Comparison of ENCODE assay signal across 8 cellular contexts in the genomic region with DNA sequence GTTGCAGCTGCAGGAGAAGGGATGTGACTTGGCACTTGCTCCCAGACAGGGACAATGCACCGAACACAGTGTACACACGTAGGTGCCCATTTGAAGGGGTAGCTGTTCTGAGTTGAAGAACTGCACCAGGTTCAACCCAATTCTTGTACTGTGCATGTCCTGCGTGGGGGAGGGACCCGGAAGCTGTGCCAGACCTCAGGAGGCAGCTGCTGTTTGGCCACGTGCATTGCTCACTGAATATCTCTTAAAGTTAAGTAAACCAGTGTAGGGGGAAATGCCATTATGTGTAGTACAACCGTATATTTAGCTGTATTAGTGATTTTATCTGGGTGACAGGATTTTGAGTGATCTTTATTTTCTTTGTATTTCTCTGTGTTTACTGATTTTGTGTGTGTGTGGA. TPM values are rescaled to one million over a fixed set of nuclear protein-coding genes. Genes with fewer than 3 reads are reported as not detected.
DNase-seq lines count a peak whose midpoint lies in the region; ATAC-seq and TF ChIP-seq lines count a peak whose summit lies in the region.

No MANE protein-coding gene starts in this region.

- intact Hi-C loops in adrenal gland (cut with DNase I), result loop anchor here in 1 of 2 donors (10.0 kb wide), 1 partner anchor 163 kb away; no protein-coding TSS in a partner anchor

- 0 to 27% (median 14%) methylated on average over 2 to 6 of the region's 6 CpGs for WGBS in adrenal gland, 4 donors

- H3K36me3 ChIP-seq in adrenal gland (replicated peaks in 1 of 2) (no peaks in the 10 kb centered on the region), thoracic aorta (no peaks in the 10 kb centered on the region)

- DNase-seq in AG04450 (ENCODE audit: low read depth, low spot score) (no peak), NCI-H2081 treated with DMSO at 0.1 percent for 48 hours (lab: John Stamatoyannopoulos, UW) (peak; percentile 46), adrenal gland (peak; percentile 48 to 75 (median 58)), left lobe of liver (ENCODE audit: low spot score) (peak; percentile 55), thoracic aorta (ENCODE audit: low spot score) (no peak)
- no peak for DNase-seq in stimulated activated naive CD4-positive, alpha-beta T cell (lab: John Stamatoyannopoulos, UW)
- DNase-seq in stimulated activated CD4-positive, alpha-beta T cell treated with anti-CD3 and anti-CD28 coated beads, Interleukin-4, amount 100 ng/mL, for 4 hours, result no peak

- peak; percentile 57 for ATAC-seq in GM18502 (IDR thresholded peaks at IDR 0.05; ENCODE audit: poor library complexity, unreplicated experiment)
- peak; percentile 78 for ATAC-seq in left lobe of liver
- no peak for ATAC-seq in thoracic aorta (ENCODE audit: insufficient number of reproducible peaks, low FRiP score, low read depth)

- POLR2A ChIA-PET in AG04450 (lab: Yijun Ruan, JAX), result interaction anchor here (0.6 to 1.3 kb wide), 2 partner anchors 12 to 162 kb away, joined by 3 to 6 read pairs; a partner anchor contains a TSS

- no peak overlapping the region for H3K27ac ChIP-seq in AG04450 (ENCODE audit: low read depth, low read length)
- peak overlapping the region in 3 of 5 donors; percentile 65 to 89 (median 76) for H3K27ac ChIP-seq in adrenal gland
- H3K27ac ChIP-seq in thoracic aorta, result no peak overlapping the region

- TF ChIP-seq CTCF in AG04450 (IDR thresholded peaks at IDR 0.05; ENCODE audit: low read depth, low read length), result no peak
- no peak for TF ChIP-seq CTCF in adrenal gland (IDR thresholded peaks at IDR 0.05)
- no peak for TF ChIP-seq CTCF in thoracic aorta (IDR thresholded peaks at IDR 0.05)

- TF ChIP-seq POLR2A in adrenal gland (IDR thresholded peaks at IDR 0.05), result no peak

- H3K27me3 ChIP-seq in AG04450 (ENCODE audit: control insufficient read depth, insufficient read depth, low read length) (no peaks in the 10 kb centered on the region), adrenal gland (peaks cover 19% of the 10 kb centered on the region), thoracic aorta (replicated peaks; ENCODE audit: insufficient read depth) (no peaks in the 10 kb centered on the region)

- H3K9me3 ChIP-seq in AG04450 (ENCODE audit: control insufficient read depth, insufficient read depth, low read length) (no peaks in the 10 kb centered on the region), adrenal gland (replicated peaks in 1 of 3) (no peaks in the 10 kb centered on the region), thoracic aorta (no peaks in the 10 kb centered on the region)

- CTCF ChIA-PET in AG04450 (lab: Charles Lee), result interaction anchor here (0.5 to 8.6 kb wide), 18 partner anchors 8 to 262 kb away, joined by 3 to 116 read pairs (median 5); a partner anchor contains a TSS

- no peaks in the 10 kb centered on the region for H3K4me1 ChIP-seq in adrenal gland (replicated peaks in 1 of 2)
- no peaks in the 10 kb centered on the region for H3K4me1 ChIP-seq in thoracic aorta (ENCODE audit: control insufficient read depth in 1 of 2, low read depth in 2 of 2)

- H3K4me3 ChIP-seq in AG04450 (ENCODE audit: low read depth, low read length), result peak overlapping the region; percentile 61; the same call in 1 of the 2 replicates
- peak overlapping the region in 2 of 4 donors; percentile 23 to 47 for H3K4me3 ChIP-seq in adrenal gland
- H3K4me3 ChIP-seq in thoracic aorta, result peak overlapping the region; percentile 78

RNA-seq across cellular contexts. Expression of a gene that starts 12.0 kb away (rescaled TPM):
- polyA plus RNA-seq in AG04450 (2011; rRNA removed), result 133 and 157 TPM in 2 replicates
- polyA minus RNA-seq in AG04450 (2011; rRNA and poly(A)+ RNA removed), result 79.5 and 82.3 TPM in 2 replicates
- total RNA-seq in adrenal gland, result 1,000 to 10,000 TPM in 1 of 8 donors, 100 to 1,000 TPM in 7; 175 to 1,133 (median 276) TPM
- polyA plus RNA-seq in adrenal gland, result 1,000 to 10,000 TPM in 1 of 3 donors, 100 to 1,000 TPM in 2; 249 to 1,639 (median 532) TPM
- 28.1 TPM for total RNA-seq in left lobe of liver
- total RNA-seq in thoracic aorta, result 10 to 100 TPM; 71.2 to 92.4 TPM

Comparison
In these comparisons a context has a peak if more than half of its experiments do, and no peak if none do; other contexts are left out.
1. DNase-seq: peak in NCI-H2081 treated with DMSO at 0.1 percent for 48 hours (single experiment), adrenal gland (7 of 7) and left lobe of liver (single experiment); none in AG04450 (single experiment), thoracic aorta (single experiment), stimulated activated naive CD4-positive, alpha-beta T cell (0 of 6) and stimulated activated CD4-positive, alpha-beta T cell treated with anti-CD3 and anti-CD28 coated beads, Interleukin-4, amount 100 ng/mL, for 4 hours (0 of 2).
2. H3K27ac ChIP-seq: peak in adrenal gland (3 of 5); none in AG04450 (single experiment) and thoracic aorta (0 of 2).